ENCODE assay signal across 11 cellular contexts in genomic region chr2:197075754-197076337, GRCh38.
A peak's percentile ranks its signal among the peaks of the same experiment; 100 is the strongest.
DNase-seq lines count a peak whose midpoint lies in the region; ATAC-seq, FAIRE-seq and TF ChIP-seq lines count a peak whose summit lies in the region.
"Had no signal": no experiment of that assay in that cellular context is flagged by ENCODE, and none has a peak within 500 bp of the region (broad histone marks: within the 10 kb centered on the region; RNA-seq: fewer than 3 reads in every experiment).

No MANE protein-coding gene starts in this region.

- peaks cover 46 to 94% (median 71%) of the 10 kb centered on the region in 3 donors for H3K36me3 Mint-ChIP-seq in naive thymus-derived CD8-positive, alpha-beta T cell

- intact Hi-C loops in mammary epithelial cell (cut with micrococcal nuclease), result no loop called here

- TF ChIP-seq POLR2A in GM12892 (IDR thresholded peaks at IDR 0.05; ENCODE audit: low read depth, low read length), result no peak

- H4K20me1 ChIP-seq in mammary epithelial cell (ENCODE audit: insufficient read depth, low read length), result no peaks in the 10 kb centered on the region

- no peak for FAIRE-seq in GM12892 (lab: Jason Lieb, UNC)
- FAIRE-seq: endometrium had no signal

- CTCF ChIA-PET in mammary epithelial cell (lab: Charles Lee; ENCODE audit: low non-redundant PET), result no interaction called here

- H3K4me2 ChIP-seq in mammary epithelial cell (ENCODE audit: insufficient read depth, low read depth, low read length), result no peak overlapping the region

- POLR2A ChIA-PET in naive thymus-derived CD8-positive, alpha-beta T cell (lab: Charles Lee), result no interaction called here

- WGBS in mammary epithelial cell (ENCODE audit: low coverage, missing lambda C conversion rate), result 85% methylated on average over 7 of the region's 7 CpGs

- peak overlapping the region in 6 of 10 donors; percentile 9 to 76 (median 56) for H3K27ac Mint-ChIP-seq in naive thymus-derived CD8-positive, alpha-beta T cell

- dilution Hi-C loops in mammary epithelial cell (cut with HindIII; ENCODE audit: low sequenced_read_pairs), result no loop called here

- H3K4me3 ChIP-seq in mammary epithelial cell (replicated peaks in 1 of 3; ENCODE audit: insufficient read depth in 1 of 3, low read depth in 2 of 3, low read length in 3 of 3), result no peak overlapping the region

- DNase-seq in EH (ENCODE audit: low read depth), result peak; percentile 20
- peak; percentile 43 for DNase-seq in KBM-7
- DNase-seq in mammary epithelial cell, result no peak
- peak in 3 of 10 donors; percentile 11 to 17 (median 16) for DNase-seq in naive thymus-derived CD8-positive, alpha-beta T cell
- DNase-seq in activated gamma-delta T cell (lab: John Stamatoyannopoulos, UW), result no peak
- DNase-seq in G401 (ENCODE audit: low spot score), result no peak
- no peak for DNase-seq in NCI-H226
- DNase-seq in GM12892 (ENCODE audit: insufficient read length), result no peak
- DNase-seq: activated CD4-positive, alpha-beta T cell treated with anti-CD3 and anti-CD28 coated beads for 1 hour; NCI-H1105 had no signal

- TF ChIP-seq CTCF in mammary epithelial cell (conservative IDR thresholded peaks at IDR 0.05 in 1 of 2, IDR thresholded peaks at IDR 0.05 in 1 of 2; ENCODE audit: extremely low read depth in 1 of 2, insufficient read depth in 1 of 2, low read depth in 1 of 2, low read length in 2 of 2), result peak; percentile 40 to 41

- H3K27me3 ChIP-seq in mammary epithelial cell (ENCODE audit: insufficient read depth, low read length), result no peaks in the 10 kb centered on the region

- no peaks in the 10 kb centered on the region for H3K79me2 ChIP-seq in mammary epithelial cell (ENCODE audit: insufficient read depth, low read length)

- H3K27me3 Mint-ChIP-seq in naive thymus-derived CD8-positive, alpha-beta T cell, result no peaks in the 10 kb centered on the region

- no peak overlapping the region for H3K9ac ChIP-seq in mammary epithelial cell (ENCODE audit: insufficient read depth, low read length)

- H3K9me3 Mint-ChIP-seq in naive thymus-derived CD8-positive, alpha-beta T cell, result peaks cover 0 to 6% (median 0%) of the 10 kb centered on the region in 9 donors

- H3K4me3 Mint-ChIP-seq in naive thymus-derived CD8-positive, alpha-beta T cell, result no peak overlapping the region

- peaks cover 30 to 58% (median 48%) of the 10 kb centered on the region in 4 donors for H3K4me1 Mint-ChIP-seq in naive thymus-derived CD8-positive, alpha-beta T cell

- BruUV-seq in mammary epithelial cell (replicated peaks; lab: Mats Ljungman, UMichigan), result no TSS peak

- in situ Hi-C loops in KBM-7 (cut with MboI; ENCODE audit: low pct_unique_long_range_greater_than_20kb, low sequenced_read_pairs), result no loop called here
- in situ Hi-C loops in mammary epithelial cell (cut with MboI; ENCODE audit: low sequenced_read_pairs in 2 of 2), result no loop called here
- in situ Hi-C loops in G401 (cut with HindIII; ENCODE audit: low sequenced_read_pairs), result no loop called here

- H3K27ac ChIP-seq in mammary epithelial cell (ENCODE audit: insufficient read depth, low read depth, low read length), result no peak overlapping the region

- no peak for ATAC-seq in naive thymus-derived CD8-positive, alpha-beta T cell

- H3K36me3 ChIP-seq in mammary epithelial cell (ENCODE audit: insufficient read depth, low read length), result no peaks in the 10 kb centered on the region

- H2AFZ ChIP-seq in mammary epithelial cell (ENCODE audit: low read depth, low read length), result no peak overlapping the region

- no peaks in the 10 kb centered on the region for H3K9me3 ChIP-seq in mammary epithelial cell (replicated peaks; ENCODE audit: insufficient read depth, low read length)

- no peaks in the 10 kb centered on the region for H3K4me1 ChIP-seq in mammary epithelial cell (ENCODE audit: insufficient read depth, low read length)

Comparison
In these comparisons a context has a peak if more than half of its experiments do, and no peak if none do; other contexts are left out.
1. DNase-seq: peak in EH (single experiment) and KBM-7 (single experiment); none in mammary epithelial cell (single experiment), activated gamma-delta T cell (single experiment), G401 (single experiment), NCI-H226 (single experiment) and GM12892 (single experiment).